ENCODE assay signal across 8 cellular contexts in genomic region chr22:21568207-21569075, GRCh38. TPM values are rescaled to one million over a fixed set of nuclear protein-coding genes. Genes with fewer than 3 reads are reported as not detected.
DNase-seq lines count a peak whose midpoint lies in the region; ATAC-seq, FAIRE-seq and TF ChIP-seq lines count a peak whose summit lies in the region.

No MANE protein-coding gene starts in this region.

- no peaks in the 10 kb centered on the region for H3K36me3 ChIP-seq in CD4-positive, alpha-beta memory T cell (ENCODE audit: insufficient read depth, low read length)
- no peaks in the 10 kb centered on the region for H3K36me3 ChIP-seq in breast epithelium

- intact Hi-C loops in CD4-positive, alpha-beta memory T cell (cut with micrococcal nuclease): no loop called here
- intact Hi-C loops in breast epithelium (cut with DNase I; ENCODE audit: low total_unique reads): no loop called here

- peaks cover 52% of the 10 kb centered on the region for H3K4me1 ChIP-seq in CD4-positive, alpha-beta memory T cell (ENCODE audit: insufficient read depth, low read length)
- peaks cover 2 to 7% of the 10 kb centered on the region in 2 donors for H3K4me1 ChIP-seq in breast epithelium

- no peaks in the 10 kb centered on the region for H3K27me3 Mint-ChIP-seq in CD4-positive, alpha-beta memory T cell
- H3K27me3 Mint-ChIP-seq in stimulated activated naive CD8-positive, alpha-beta T cell treated with anti-CD3 and anti-CD28 coated beads, Interleukin-15, Interleukin-2, amounts not matched to agents 100 ng/mL and 50 ng/mL, for 24 hours: no peaks in the 10 kb centered on the region

- no peaks in the 10 kb centered on the region for H3K9me3 ChIP-seq in CD4-positive, alpha-beta memory T cell (ENCODE audit: control insufficient read depth in 1 of 2, low read length in 2 of 2)
- no peaks in the 10 kb centered on the region for H3K9me3 ChIP-seq in breast epithelium

- CTCF ChIA-PET in CD4-positive, alpha-beta memory T cell (lab: Charles Lee; ENCODE audit: partially characterized antibody): interaction anchor here (0.9 to 1.8 kb wide), 3 partner anchors 61 to 79 kb away, joined by 3 to 9 read pairs (median 4); no protein-coding TSS in a partner anchor

- no peak for FAIRE-seq in urothelium cell line (lab: Jason Lieb, UNC)

- no peaks in the 10 kb centered on the region for H3K9me3 Mint-ChIP-seq in CD4-positive, alpha-beta memory T cell
- no peaks in the 10 kb centered on the region for H3K9me3 Mint-ChIP-seq in stimulated activated naive CD8-positive, alpha-beta T cell treated with anti-CD3 and anti-CD28 coated beads, Interleukin-15, Interleukin-2, amounts not matched to agents 100 ng/mL and 50 ng/mL, for 24 hours

- ATAC-seq in GM21825 (IDR thresholded peaks at IDR 0.05; ENCODE audit: unreplicated experiment) (peak; percentile 21), left lobe of liver (peak; percentile 53), HG02885 (IDR thresholded peaks at IDR 0.05; ENCODE audit: poor library complexity, unreplicated experiment) (no peak)

- no peak for TF ChIP-seq CTCF in breast epithelium (IDR thresholded peaks at IDR 0.05)

- H3K27ac ChIP-seq in CD4-positive, alpha-beta memory T cell (ENCODE audit: low read depth, low read length): peak overlapping the region; percentile 84
- H3K27ac ChIP-seq in breast epithelium: peak overlapping the region; percentile 94 to 97

- peaks cover 38 to 52% (median 46%) of the 10 kb centered on the region in 4 donors for H3K4me1 Mint-ChIP-seq in CD4-positive, alpha-beta memory T cell
- H3K4me1 Mint-ChIP-seq in stimulated activated naive CD8-positive, alpha-beta T cell treated with anti-CD3 and anti-CD28 coated beads, Interleukin-15, Interleukin-2, amounts not matched to agents 100 ng/mL and 50 ng/mL, for 24 hours (ENCODE audit: low read depth): peaks cover 49% of the 10 kb centered on the region

- H3K27ac Mint-ChIP-seq in CD4-positive, alpha-beta memory T cell: peak overlapping the region; percentile 91 to 96 (median 95)
- H3K27ac Mint-ChIP-seq in stimulated activated naive CD8-positive, alpha-beta T cell treated with anti-CD3 and anti-CD28 coated beads, Interleukin-15, Interleukin-2, amounts not matched to agents 100 ng/mL and 50 ng/mL, for 24 hours: peak overlapping the region; percentile 95

- TF ChIP-seq POLR2A in breast epithelium (IDR thresholded peaks at IDR 0.05): no peak

- POLR2A ChIA-PET in CD4-positive, alpha-beta memory T cell (lab: Charles Lee; ENCODE audit: partially characterized antibody): interaction anchor here (0.6 to 1.7 kb wide), 6 partner anchors 61 to 1325 kb away, joined by 3 to 12 read pairs (median 4); partner anchors contain the start of gene YDJC

- H3K27me3 ChIP-seq in CD4-positive, alpha-beta memory T cell (ENCODE audit: insufficient read depth, low read length): no peaks in the 10 kb centered on the region
- H3K27me3 ChIP-seq in breast epithelium: no peaks in the 10 kb centered on the region

- H3K4me3 ChIP-seq in CD4-positive, alpha-beta memory T cell (ENCODE audit: low read length in 2 of 2): peak overlapping the region; percentile 63 to 93
- H3K4me3 ChIP-seq in breast epithelium: peak overlapping the region; percentile 93 to 97 (median 96)

- peak overlapping the region; percentile 87 to 94 (median 92) for H3K4me3 Mint-ChIP-seq in CD4-positive, alpha-beta memory T cell
- H3K4me3 Mint-ChIP-seq in stimulated activated naive CD8-positive, alpha-beta T cell treated with anti-CD3 and anti-CD28 coated beads, Interleukin-15, Interleukin-2, amounts not matched to agents 100 ng/mL and 50 ng/mL, for 24 hours: peak overlapping the region; percentile 95

- H3K36me3 Mint-ChIP-seq in CD4-positive, alpha-beta memory T cell: peaks cover 8 to 21% of the 10 kb centered on the region in 2 donors
- peaks cover 30% of the 10 kb centered on the region for H3K36me3 Mint-ChIP-seq in stimulated activated naive CD8-positive, alpha-beta T cell treated with anti-CD3 and anti-CD28 coated beads, Interleukin-15, Interleukin-2, amounts not matched to agents 100 ng/mL and 50 ng/mL, for 24 hours (ENCODE audit: low read depth)

- peak in 1 of 5 donors; percentile 41 for DNase-seq in CD4-positive, alpha-beta memory T cell
- DNase-seq in RPMI7951 (ENCODE audit: low read depth) (peak; percentile 39), breast epithelium (ENCODE audit: low spot score in 2 of 2) (no peak), left lobe of liver (ENCODE audit: low spot score) (peak; percentile 55), urothelium cell line (ENCODE audit: low spot score) (no peak)

RNA-seq across cellular contexts. Expression of gene UBE2L3, which starts 0.9 kb away (rescaled TPM):
- total RNA-seq in CD4-positive, alpha-beta memory T cell: 10 to 100 TPM; 39.2 to 39.3 TPM
- polyA plus RNA-seq in CD4-positive, alpha-beta memory T cell: 100 to 1,000 TPM; 104 to 116 TPM
- total RNA-seq in RPMI7951 (2014; rRNA removed; shearing (Covaris generic)): 68.4 and 91.2 TPM in 2 replicates
- total RNA-seq in breast epithelium (10 to 100 TPM; 34.1 to 40.8 (median 38.3) TPM), left lobe of liver (16.5 TPM)

RNA-seq across cellular contexts. Expression of gene RIMBP3C, which starts 17.2 kb away (rescaled TPM):
- 1 to 10 TPM; 4.5 to 4.9 TPM for total RNA-seq in CD4-positive, alpha-beta memory T cell
- polyA plus RNA-seq in CD4-positive, alpha-beta memory T cell: under 1 TPM in 1 of 2 donors, not detected in 1; 0.49 TPM
- 0.20 TPM in 1 of 2 replicates, not detected in the other for total RNA-seq in RPMI7951 (2014; rRNA removed; shearing (Covaris generic))
- total RNA-seq in breast epithelium: under 1 TPM in 1 of 3 donors, not detected in 2; 0.15 TPM
- total RNA-seq in left lobe of liver: 0.05 TPM

Comparison
In these comparisons a context has a peak if more than half of its experiments do, and no peak if none do; other contexts are left out.
1. DNase-seq: peak in RPMI7951 (single experiment) and left lobe of liver (single experiment); none in breast epithelium (0 of 2) and urothelium cell line (single experiment).